Comparison of ENCODE assay signal across 8 cellular contexts in the genomic region with DNA sequence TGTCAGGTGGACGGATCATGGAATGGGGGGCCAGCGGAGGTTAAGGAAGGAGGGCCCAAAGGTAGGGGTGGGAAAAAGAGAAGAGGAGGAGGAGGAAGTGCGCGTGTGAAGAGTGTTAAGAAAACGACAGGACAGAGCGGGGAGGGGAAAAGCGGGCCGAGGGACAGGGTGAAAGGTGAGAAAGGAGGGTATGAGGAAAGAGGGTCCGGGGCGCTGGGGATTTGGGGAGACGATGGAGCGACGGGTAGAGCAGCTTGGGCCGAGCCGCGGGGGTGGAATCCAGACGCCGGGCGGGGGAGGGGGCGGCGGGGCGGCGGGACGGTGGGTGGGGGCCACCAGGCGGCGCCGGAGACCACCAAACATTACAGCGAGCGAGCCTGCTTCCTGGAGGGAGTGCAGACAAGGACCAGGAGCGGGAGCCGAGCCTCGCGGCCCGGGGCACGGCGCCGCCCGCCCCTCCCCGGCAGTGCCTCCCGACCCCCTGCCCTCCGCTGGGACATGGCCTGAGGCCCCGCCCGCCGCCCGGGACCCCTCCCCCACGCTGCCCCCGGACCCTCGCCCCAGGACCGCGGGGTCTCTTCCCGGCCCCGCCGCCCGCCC. TPM values are rescaled to one million over a fixed set of nuclear protein-coding genes. Genes with fewer than 3 reads are reported as not detected.
DNase-seq lines count a peak whose midpoint lies in the region; ATAC-seq and TF ChIP-seq lines count a peak whose summit lies in the region.
"Not testable (repeated sequence)": the region's sequence is repeated elsewhere in the genome, so short reads cannot be mapped to it uniquely, and the experiment has no call there.

No MANE protein-coding gene starts in this region.

- peak overlapping the region; percentile 62 for H3K9ac ChIP-seq in SU-DHL-6 (ENCODE audit: low read length)

- peaks cover 20% of the 10 kb centered on the region for H3K79me2 ChIP-seq in SU-DHL-6 (ENCODE audit: insufficient read depth, low read length)

- not testable (repeated sequence) for H2AFZ ChIP-seq in SU-DHL-6 (ENCODE audit: low read depth, low read length, severe bottlenecking)

- H3K4me3 ChIP-seq in GM06990 (replicated peaks; ENCODE audit: low read depth, low read length) (peak overlapping the region; percentile 59), SU-DHL-6 (ENCODE audit: insufficient read depth, low read length, poor library complexity, severe bottlenecking) (peak overlapping the region; percentile 57), heart left ventricle (peak overlapping the region in 11 of 12 donors; percentile 37 to 74 (median 62)), testis (peak overlapping the region; percentile 65 to 67)
- not testable (repeated sequence) for H3K4me3 ChIP-seq in body of pancreas

- not testable (repeated sequence) for H3K27ac ChIP-seq in SU-DHL-6 (ENCODE audit: low read depth, low read length)
- H3K27ac ChIP-seq in body of pancreas (peak overlapping the region; percentile 81 to 91 (median 89)), heart left ventricle (peak overlapping the region in 11 of 12 donors; percentile 77 to 91 (median 86)), testis (peak overlapping the region in 1 of 2 donors; percentile 89)

- 0% methylated on average over 2 to 7 of the region's 54 CpGs for WGBS in body of pancreas, 2 donors
- 0 to 1% (median 0%) methylated on average over 8 to 17 of the region's 54 CpGs for WGBS in heart left ventricle, 4 donors
- 2% methylated on average over 9 of the region's 54 CpGs; no CpG with 5 or more reads in 1 of the 2 donors for WGBS in testis, 2 donors

- H3K27ac Mint-ChIP-seq in neural crest cell (ENCODE audit: unreplicated experiment) = not testable (repeated sequence)

- ATAC-seq in GM21737 (IDR thresholded peaks at IDR 0.05; ENCODE audit: unreplicated experiment) = peak; percentile 28
- peak; percentile 14 for ATAC-seq in HG03342 (IDR thresholded peaks at IDR 0.05; ENCODE audit: unreplicated experiment)
- ATAC-seq in body of pancreas = peak; percentile 20
- ATAC-seq in heart left ventricle = peak in 3 of 4 donors; percentile 31 to 47 (median 34)

- intact Hi-C loops in body of pancreas (cut with DNase I); heart left ventricle (cut with DNase I); testis (cut with DNase I; ENCODE audit: low total_unique reads): not testable (repeated sequence)

- peak overlapping the region; percentile 96 for H3K4me3 Mint-ChIP-seq in neural crest cell

- not testable (repeated sequence) for H3K36me3 Mint-ChIP-seq in neural crest cell (ENCODE audit: low read depth)

- TF ChIP-seq CTCF in GM06990 (IDR thresholded peaks at IDR 0.05; ENCODE audit: insufficient read depth, low read length, poor library complexity, severe bottlenecking); SU-DHL-6 (IDR thresholded peaks at IDR 0.05; ENCODE audit: insufficient read depth, low read length, poor library complexity, severe bottlenecking); body of pancreas (IDR thresholded peaks at IDR 0.05); heart left ventricle (IDR thresholded peaks at IDR 0.05); neural crest cell (conservative IDR thresholded peaks at IDR 0.05); testis (IDR thresholded peaks at IDR 0.05): not testable (repeated sequence)

- TF ChIP-seq POLR2A in body of pancreas (IDR thresholded peaks at IDR 0.05); heart left ventricle (IDR thresholded peaks at IDR 0.05); testis (IDR thresholded peaks at IDR 0.05): not testable (repeated sequence)

- not testable (repeated sequence) for DNase-seq in GM06990 (ENCODE audit: extremely low read depth, insufficient read length); neural crest cell (ENCODE audit: low read depth, low spot score)
- peak in 1 of 4 donors; percentile 14 for DNase-seq in body of pancreas
- DNase-seq in heart left ventricle = peak in 2 of 5 donors; percentile 20 to 41
- DNase-seq in testis = peak; percentile 17

- H3K27me3 ChIP-seq in GM06990 (replicated peaks; ENCODE audit: control insufficient read depth, insufficient read depth, low read length); SU-DHL-6 (ENCODE audit: low read length); body of pancreas; heart left ventricle; testis: not testable (repeated sequence)

- H3K27me3 Mint-ChIP-seq in neural crest cell (ENCODE audit: low read depth) = not testable (repeated sequence)

- not testable (repeated sequence) for H3K9me3 Mint-ChIP-seq in neural crest cell

- not testable (repeated sequence) for H3K36me3 ChIP-seq in GM06990 (ENCODE audit: control insufficient read depth, insufficient read depth, low read length); SU-DHL-6 (ENCODE audit: low read length); body of pancreas (replicated peaks in 1 of 2; ENCODE audit: insufficient read depth in 1 of 2, low read depth in 2 of 2); heart left ventricle; testis (ENCODE audit: low read depth, missing control alignments)

- H3K4me1 ChIP-seq in body of pancreas, testis: not testable (repeated sequence)
- H3K4me1 ChIP-seq in heart left ventricle = peaks cover 0 to 30% (median 8%) of the 10 kb centered on the region in 12 donors

- H3K9me2 ChIP-seq in SU-DHL-6 (replicated peaks; ENCODE audit: insufficient read depth, low read length) = not testable (repeated sequence)

- not testable (repeated sequence) for H3F3A ChIP-seq in SU-DHL-6 (ENCODE audit: insufficient read depth)

- H3K4me2 ChIP-seq in SU-DHL-6 (ENCODE audit: low read depth, low read length, poor library complexity, severe bottlenecking) = peak overlapping the region; percentile 69

- peaks cover 24% of the 10 kb centered on the region for H3K4me1 Mint-ChIP-seq in neural crest cell

- H4K20me1 ChIP-seq in SU-DHL-6 (ENCODE audit: low read depth, low read length) = not testable (repeated sequence)

- H3K9me3 ChIP-seq in SU-DHL-6 (ENCODE audit: insufficient read depth, low read length); body of pancreas; heart left ventricle; testis: not testable (repeated sequence)

RNA-seq across cellular contexts. Expression of gene NUTM2D, which starts 15.9 kb away (rescaled TPM):
- total RNA-seq in body of pancreas = 1 to 10 TPM; 1.3 to 6.5 TPM
- 1 to 10 TPM; 2.4 to 7.7 (median 5.2) TPM for total RNA-seq in heart left ventricle
- 10 to 100 TPM in 1 of 2 donors, 1 to 10 TPM in 1; 1.6 to 11.3 TPM for polyA plus RNA-seq in heart left ventricle
- 13.0 and 13.5 TPM in 2 replicates for total RNA-seq in neural crest cell
- total RNA-seq in testis = 10 to 100 TPM; 10.3 to 12.6 TPM
- 8.1 TPM for polyA plus RNA-seq in testis (ENCODE audit: insufficient read depth, low read depth, low replicate concordance)
